23 cellular contexts compared by ENCODE assay signal in the genomic region with DNA sequence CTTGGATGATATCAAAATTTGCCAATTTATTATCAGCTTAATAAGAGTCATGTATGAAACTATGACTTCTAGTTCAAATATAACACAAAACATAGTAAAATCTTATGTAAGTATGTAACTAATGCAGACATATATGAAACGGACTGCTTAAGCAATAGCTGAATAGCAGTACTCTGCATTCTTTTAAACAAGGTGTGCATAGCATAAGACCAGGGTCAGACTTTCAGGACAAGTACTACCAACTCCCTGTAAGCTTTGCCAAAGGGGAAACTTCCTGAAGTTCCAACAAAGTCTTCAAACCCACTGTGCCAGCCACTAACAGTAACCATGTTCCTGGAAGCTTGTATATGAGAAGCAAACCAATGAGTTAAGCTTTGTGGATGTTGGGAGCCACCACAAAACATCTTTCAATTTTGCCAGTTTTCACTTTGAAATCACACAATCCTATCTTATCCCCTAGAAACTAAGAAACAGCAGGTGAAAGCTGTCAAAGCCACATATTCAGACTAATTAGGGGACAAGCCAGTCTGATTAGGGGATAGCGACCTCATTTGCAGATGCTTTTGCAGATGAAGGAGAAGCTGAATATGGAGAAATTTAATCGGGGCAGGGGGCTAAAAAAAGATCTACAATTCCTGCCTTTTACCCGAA. TPM values are rescaled to one million over a fixed set of nuclear protein-coding genes. Genes with fewer than 3 reads are reported as not detected.
A peak's percentile ranks its signal among the peaks of the same experiment; 100 is the strongest.
DNase-seq lines count a peak whose midpoint lies in the region; ATAC-seq, FAIRE-seq and TF ChIP-seq lines count a peak whose summit lies in the region.
"Had no signal": no experiment of that assay in that cellular context is flagged by ENCODE, and none has a peak within 500 bp of the region (broad histone marks: within the 10 kb centered on the region; RNA-seq: fewer than 3 reads in every experiment).

No MANE protein-coding gene starts in this region.

- no peak overlapping the region for H4K91ac ChIP-seq in IMR-90 (ENCODE audit: insufficient read depth, low read depth, low read length)

- RAD21 ChIA-PET in GM12878 (lab: Charles Lee; ENCODE audit: unreplicated experiment), result interaction anchor here (1.9 kb wide), 1 partner anchor 51 kb away, joined by 4 read pairs; no protein-coding TSS in a partner anchor

- no peak overlapping the region for H3K4ac ChIP-seq in IMR-90 (ENCODE audit: low read depth, low read length)

- H2BK120ac ChIP-seq in IMR-90 (ENCODE audit: low read depth, low read length), result no peak overlapping the region

- no peak overlapping the region for H3K56ac ChIP-seq in IMR-90 (ENCODE audit: extremely low read depth, insufficient read depth, low read length)

- CTCF ChIA-PET in IMR-90 (lab: Yijun Ruan, JAX), result interaction anchor here (0.7 to 1.5 kb wide), 3 partner anchors 11 to 51 kb away, joined by 3 to 9 read pairs (median 6); no protein-coding TSS in a partner anchor
- CTCF ChIA-PET in GM12878 (lab: Yijun Ruan, JAX), result interaction anchor here (0.6 to 2.1 kb wide), 4 partner anchors 9 to 1091 kb away, joined by 3 to 13 read pairs (median 4); no protein-coding TSS in a partner anchor

- H3K4me3 ChIP-seq in IMR-90 (ENCODE audit: insufficient read depth, low read depth, low read length) (no peak overlapping the region), GM12878 (no peak overlapping the region), lower lobe of right lung (no peak overlapping the region), subcutaneous abdominal adipose tissue (ENCODE audit: low read depth in 1 of 5, low read length in 5 of 5) (no peak overlapping the region)
- H3K4me3 ChIP-seq: body of pancreas, GM23338, prostate gland, spleen had no signal

- H3K79me2 ChIP-seq in GM12878 (ENCODE audit: control insufficient read depth, insufficient read depth, low read length), result no peaks in the 10 kb centered on the region

- H4K5ac ChIP-seq in IMR-90 (ENCODE audit: low read depth, low read length), result no peak overlapping the region

- WGBS in IMR-90 (ENCODE audit: extremely low coverage in 2 of 2, insufficient read length in 1 of 2), 2 experiments, result no CpG with 5 or more reads among the region's 4 CpGs
- WGBS in GM12878 (ENCODE audit: insufficient coverage, insufficient replicate concordance, low lambda C conversion rate, missing lambda C conversion rate), result 24% methylated on average over 4 of the region's 4 CpGs

- no peak overlapping the region for H2BK20ac ChIP-seq in IMR-90 (ENCODE audit: low read depth, low read length)

- SMC1A ChIA-PET in GM12878 (lab: Charles Lee; ENCODE audit: uncharacterized antibody, unreplicated experiment), result interaction anchor here (1.2 to 3.1 kb wide), 3 partner anchors 10 to 50 kb away, joined by 3 to 15 read pairs (median 5); no protein-coding TSS in a partner anchor

- H4K20me1 ChIP-seq in IMR-90 (ENCODE audit: insufficient read depth, low read length) (peaks cover 70% of the 10 kb centered on the region), GM12878 (ENCODE audit: control insufficient read depth, insufficient read depth) (no peaks in the 10 kb centered on the region)

- BruUV-seq in IMR-90 (replicated peaks; lab: Mats Ljungman, UMichigan) (no TSS peak), GM12878 (replicated peaks; lab: Mats Ljungman, UMichigan) (no TSS peak)

- no peak for TF ChIP-seq RAD21 in IMR-90 (IDR thresholded peaks at IDR 0.05; ENCODE audit: low read length)
- no peak for TF ChIP-seq RAD21 in GM12878 (IDR thresholded peaks at IDR 0.05; ENCODE audit: insufficient read depth, low read depth, low read length)

- H3K18ac ChIP-seq in IMR-90 (ENCODE audit: low read depth, low read length), result no peak overlapping the region

- H3K9me3 ChIP-seq in IMR-90 (ENCODE audit: control insufficient read depth, insufficient read depth, low read length) (no peaks in the 10 kb centered on the region), GM12878 (replicated peaks; ENCODE audit: control insufficient read depth, insufficient read depth, low read length) (no peaks in the 10 kb centered on the region), lower lobe of right lung (no peaks in the 10 kb centered on the region), subcutaneous abdominal adipose tissue (ENCODE audit: control insufficient read depth in 5 of 5, low read length in 5 of 5) (no peaks in the 10 kb centered on the region)
- H3K9me3 ChIP-seq: body of pancreas, prostate gland, spleen had no signal

- intact Hi-C loops in IMR-90 (cut with micrococcal nuclease) (no loop called here), GM12878 (cut with micrococcal nuclease; ENCODE audit: unreplicated experiment) (no loop called here), lower lobe of right lung (cut with DNase I) (no loop called here)

- H3K4me1 ChIP-seq in IMR-90 (ENCODE audit: control insufficient read depth, insufficient read depth, low read length) (peaks cover 16% of the 10 kb centered on the region), GM12878 (ENCODE audit: control insufficient read depth, insufficient read depth, low read length) (peaks cover 3% of the 10 kb centered on the region; the same call in 1 of the 2 replicates), lower lobe of right lung (peaks cover 48% of the 10 kb centered on the region), subcutaneous abdominal adipose tissue (ENCODE audit: control insufficient read depth in 5 of 5, insufficient read depth in 5 of 5, low read length in 5 of 5) (peaks cover 3 to 35% (median 11%) of the 10 kb centered on the region in 5 donors)
- H3K4me1 ChIP-seq: prostate gland had no signal

- ATAC-seq in IMR-90 (ENCODE audit: low read depth) (no peak), GM12878 (no peak), lower lobe of right lung (peak; percentile 58 to 61), HG03469 (IDR thresholded peaks at IDR 0.05; ENCODE audit: unreplicated experiment) (no peak), GM19324 (IDR thresholded peaks at IDR 0.05; ENCODE audit: low FRiP score, unreplicated experiment) (no peak)
- ATAC-seq: activated naive CD8-positive, alpha-beta T cell treated with anti-CD3 and anti-CD28 coated beads, Interleukin-2, amount 50 U/mL, for 24 hours; body of pancreas; effector memory CD8-positive, alpha-beta T cell; stimulated activated naive CD8-positive, alpha-beta T cell treated with anti-CD3 and anti-CD28 coated beads, Interleukin-15, Interleukin-2, amounts not matched to agents 100 U/mL and 50 U/mL, for 24 hours had no signal

- no peak overlapping the region for H3K27ac ChIP-seq in IMR-90 (ENCODE audit: insufficient read depth, low read length)
- H3K27ac ChIP-seq in GM12878 (ENCODE audit: control insufficient read depth, insufficient read depth), result no peak overlapping the region
- peak overlapping the region; percentile 8 for H3K27ac ChIP-seq in lower lobe of right lung
- H3K27ac ChIP-seq in subcutaneous abdominal adipose tissue (ENCODE audit: low read depth, low read length), result peak overlapping the region; percentile 7
- H3K27ac ChIP-seq: prostate gland had no signal

- H2BK15ac ChIP-seq in IMR-90 (ENCODE audit: low read depth, low read length), result no peak overlapping the region

- POLR2A ChIA-PET in IMR-90 (lab: Charles Lee; ENCODE audit: unreplicated experiment), result interaction anchor here (1.0 kb wide), 1 partner anchor 14 kb away, joined by 4 read pairs; no protein-coding TSS in a partner anchor
- POLR2A ChIA-PET in GM12878 (lab: Charles Lee), result no interaction called here

- no peak overlapping the region; a peak in 1 of 4 replicates for H4K8ac ChIP-seq in IMR-90 (ENCODE audit: low read depth in 2 of 2, low read length in 2 of 2)

- no peak for DNase-seq in IMR-90
- DNase-seq in GM12878 (ENCODE audit: low read depth, low spot score), result no peak
- DNase-seq in lower lobe of right lung, result no peak
- DNase-seq in SW 1271 (lab: John Stamatoyannopoulos, UW), result no peak
- no peak for DNase-seq in activated naive CD4-positive, alpha-beta T cell treated with Interleukin-2 at 50 U/mL for 16 hours
- DNase-seq: activated CD4-positive, alpha-beta memory T cell treated with anti-CD3 and anti-CD28 coated beads for 36 hours; activated CD4-positive, CD25-positive, alpha-beta regulatory T cell; activated effector memory CD4-positive, alpha-beta T cell treated with anti-CD3 and anti-CD28 coated beads, Interleukin-2, amount 50 U/mL, for 16 hours; activated naive CD8-positive, alpha-beta T cell treated with anti-CD3 and anti-CD28 coated beads, Interleukin-2, amount 50 U/mL, for 24 hours; activated T-cell treated with anti-CD3 and anti-CD28 coated beads for 4 hours; body of pancreas; effector memory CD8-positive, alpha-beta T cell; glutamatergic neuron; midbrain; NCI-H1436; spleen; stimulated activated CD4-positive, alpha-beta T cell treated with anti-CD3 and anti-CD28 coated beads, Interleukin-4, amount 100 ng/mL, for 1 hour; stimulated activated naive CD8-positive, alpha-beta T cell treated with anti-CD3 and anti-CD28 coated beads, Interleukin-15, Interleukin-2, amounts not matched to agents 100 U/mL and 50 U/mL, for 24 hours had no signal

- H2AK9ac ChIP-seq in IMR-90 (replicated peaks; ENCODE audit: low read depth, low read length, poor library complexity), result no peak overlapping the region

- H3K23ac ChIP-seq in IMR-90 (ENCODE audit: low read depth, low read length), result 0 out of 2 replicates have a peak overlapping the region, but pooled peaks have one; percentile 48

- H2BK5ac ChIP-seq in IMR-90 (ENCODE audit: low read depth, low read length, poor library complexity, severe bottlenecking), result no peak overlapping the region

- dilution Hi-C loops in IMR-90 (cut with HindIII; ENCODE audit: low sequenced_read_pairs, unreplicated experiment), result no loop called here

- in situ Hi-C loops in IMR-90 (cut with MboI; ENCODE audit: low sequenced_read_pairs) (no loop called here), GM12878 (cut with MboI) (no loop called here)

- TF ChIP-seq CTCF in IMR-90 (conservative IDR thresholded peaks at IDR 0.05; ENCODE audit: low read depth, low read length) (no peak), GM12878 (IDR thresholded peaks at IDR 0.05 in 2 of 3, conservative IDR thresholded peaks at IDR 0.05 in 1 of 3; ENCODE audit: control insufficient read depth in 2 of 3, extremely low read depth in 1 of 3, insufficient read depth in 1 of 3, low read depth in 3 of 3, low read length in 3 of 3) (no peak), lower lobe of right lung (IDR thresholded peaks at IDR 0.05) (no peak)

- FAIRE-seq in GM12878 (lab: Jason Lieb, UNC), result no peak

- peaks cover 8% of the 10 kb centered on the region for H3K9me1 ChIP-seq in IMR-90 (ENCODE audit: insufficient read depth, low read length)

- H3K4me2 ChIP-seq in IMR-90 (ENCODE audit: low read depth, low read length), result no peak overlapping the region
- no peak overlapping the region for H3K4me2 ChIP-seq in GM12878 (ENCODE audit: control insufficient read depth, insufficient read depth)
- H3K4me2 ChIP-seq: GM23338 had no signal

- TF ChIP-seq POLR2A in IMR-90 (IDR thresholded peaks at IDR 0.05; ENCODE audit: low read depth, low read length) (no peak), GM12878 (IDR thresholded peaks at IDR 0.05; ENCODE audit: low read depth, low read length) (no peak)

- no peak for TF ChIP-seq EP300 in GM12878 (IDR thresholded peaks at IDR 0.05; ENCODE audit: borderline replicate concordance in 1 of 2, control insufficient read depth in 1 of 2, low read depth in 2 of 2, low read length in 2 of 2)

- H3K27me3 ChIP-seq in IMR-90 (ENCODE audit: control insufficient read depth, insufficient read depth, low read length) (no peaks in the 10 kb centered on the region), GM12878 (replicated peaks in 1 of 2; ENCODE audit: control insufficient read depth in 2 of 2, insufficient read depth in 2 of 2, low read length in 1 of 2) (no peaks in the 10 kb centered on the region; a peak in 2 of 4 replicates), lower lobe of right lung (ENCODE audit: low read depth) (no peaks in the 10 kb centered on the region), subcutaneous abdominal adipose tissue (ENCODE audit: control insufficient read depth in 5 of 5, insufficient read depth in 4 of 5, low read length in 5 of 5) (no peaks in the 10 kb centered on the region)
- H3K27me3 ChIP-seq: body of pancreas had no signal

- no peak overlapping the region for H3K9ac ChIP-seq in IMR-90 (ENCODE audit: low read depth, low read length)
- no peak overlapping the region for H3K9ac ChIP-seq in GM12878 (ENCODE audit: control insufficient read depth, insufficient read depth, low read length)
- H3K9ac ChIP-seq in subcutaneous abdominal adipose tissue (ENCODE audit: low read length in 5 of 5), result peak overlapping the region in 1 of 5 donors; percentile 6

- peaks cover 40 to 74% of the 10 kb centered on the region in 2 experiments for H3K79me1 ChIP-seq in IMR-90 (ENCODE audit: low read depth in 1 of 2, low read length in 2 of 2)

- H3K36me3 ChIP-seq in IMR-90 (ENCODE audit: control insufficient read depth, insufficient read depth, low read length) (no peaks in the 10 kb centered on the region), GM12878 (ENCODE audit: control insufficient read depth in 2 of 2, insufficient read depth in 2 of 2, low read length in 1 of 2) (no peaks in the 10 kb centered on the region), lower lobe of right lung (no peaks in the 10 kb centered on the region), subcutaneous abdominal adipose tissue (ENCODE audit: control insufficient read depth in 5 of 5, insufficient read depth in 5 of 5, low read length in 5 of 5) (no peaks in the 10 kb centered on the region)
- H3K36me3 ChIP-seq: prostate gland, spleen had no signal

- H2AFZ ChIP-seq in IMR-90 (replicated peaks; ENCODE audit: low read length, poor library complexity) (no peak overlapping the region), GM12878 (ENCODE audit: control insufficient read depth, low read depth, low read length) (no peak overlapping the region)
- H2AFZ ChIP-seq: GM23338 had no signal

- no peak overlapping the region for H2AK5ac ChIP-seq in IMR-90 (ENCODE audit: low read depth, low read length)

- no peak overlapping the region for H3K14ac ChIP-seq in IMR-90 (replicated peaks; ENCODE audit: low read depth, low read length)

RNA-seq across cellular contexts. Expression of a gene that starts 13.3 kb away (rescaled TPM):
- 178 and 227 TPM in 2 replicates for total RNA-seq in IMR-90 (2012; rRNA removed)
- 146 and 151 TPM in 2 replicates for polyA plus RNA-seq in IMR-90 (2012; rRNA removed)
- 70.2 and 96.3 TPM in 2 replicates for polyA plus RNA-seq in IMR-90 (2012; cell fraction: cytosol; rRNA removed)
- polyA plus RNA-seq in IMR-90 (2012; cell fraction: nucleus; rRNA removed; ENCODE audit: low replicate concordance), result 131 and 234 TPM in 2 replicates
- 0.94 and 1.0 TPM in 2 replicates for total RNA-seq in GM12878 (2013; cell fraction: nucleolus; rRNA removed)
- not detected in 2 replicates for total RNA-seq in GM12878 (2014; rRNA removed)
- total RNA-seq in GM12878 (2014; rRNA removed; fragmentation: Illumina TruSeq; extraction: Trizol), result not detected in 2 replicates
- total RNA-seq in GM12878 (2021), result 0.11 and 0.46 TPM in 2 replicates
- polyA plus RNA-seq in GM12878 (2011; ENCODE audit: low read depth), result not detected
- 2.4 and 2.7 TPM in 2 replicates for polyA plus RNA-seq in GM12878 (2011; rRNA removed)
- polyA plus RNA-seq in GM12878 (2011; cell fraction: cytosol; rRNA removed), result 2.1 and 2.2 TPM in 2 replicates
- 3.8 and 4.5 TPM in 2 replicates for polyA plus RNA-seq in GM12878 (2011; cell fraction: nucleus; rRNA removed)
- polyA plus RNA-seq in GM12878 (2012), result 0.19 and 0.24 TPM in 2 replicates
- polyA plus RNA-seq in GM12878 (2014; fragmentation: Illumina TruSeq; extraction: Trizol), result 0.02 and 0.07 TPM in 2 replicates
- not detected for polyA plus RNA-seq in GM12878 (2014; fragmentation: Nextera tagmentation; extraction: Ambion mirVana)
- 0.01 TPM in 1 of 2 replicates, not detected in the other for polyA plus RNA-seq in GM12878 (2014; rRNA removed)
- under 1 TPM; 0.13 to 0.20 TPM for polyA plus RNA-seq in GM12878 (2016; fragmentation: Nextera tagmentation; extraction: Ambion mirVana)
- 2.9 and 3.8 TPM in 2 replicates for polyA minus RNA-seq in GM12878 (2011; rRNA and poly(A)+ RNA removed)
- 0.80 and 1.8 TPM in 2 replicates for polyA minus RNA-seq in GM12878 (2011; cell fraction: cytosol; rRNA and poly(A)+ RNA removed)
- polyA minus RNA-seq in GM12878 (2011; cell fraction: nucleus; rRNA and poly(A)+ RNA removed), result 3.1 and 3.3 TPM in 2 replicates
- total RNA-seq in lower lobe of right lung, result 50.1 TPM

Comparison
In these comparisons a context has a peak if more than half of its experiments do, and no peak if none do; other contexts are left out.
1. ATAC-seq: peak in lower lobe of right lung (2 of 2); none in IMR-90 (single experiment), GM12878 (single experiment), HG03469 (single experiment) and GM19324 (single experiment).
2. H3K27ac ChIP-seq: peak in lower lobe of right lung (single experiment) and subcutaneous abdominal adipose tissue (single experiment); none in IMR-90 (single experiment) and GM12878 (single experiment).
3. RNA of a gene that starts 13.3 kb away (total RNA-seq): 178 to 227 TPM in IMR-90 and 50.1 TPM in lower lobe of right lung (single experiment); 0.11 to 1.0 TPM in GM12878; every median in the first group is over 10 times any median in the second.